1 cellular context compared by ENCODE assay signal in genomic region chr2:66439291-66440010, GRCh38.
TF ChIP-seq lines count a peak whose summit lies in the region.

No MANE protein-coding gene starts in this region.

TF ChIP-seq in WTC11, 78 proteins besides CTCF, POLR2A, EP300 and RAD21 (continued from another document):
- TF ChIP-seq ZBTB43 (CRISPR knock-in tag; IDR thresholded peaks at IDR 0.05) (no peak), TP53 (CRISPR knock-in tag; IDR thresholded peaks at IDR 0.05) (no peak), CDX4 (CRISPR knock-in tag; IDR thresholded peaks at IDR 0.05; ENCODE audit: borderline replicate concordance) (no peak)
